18 cellular contexts compared by ENCODE assay signal in genomic region chr1:207312604-207312920, GRCh38. TPM values are rescaled to one million over a fixed set of nuclear protein-coding genes. Genes with fewer than 3 reads are reported as not detected.
DNase-seq lines count a peak whose midpoint lies in the region; ATAC-seq and TF ChIP-seq lines count a peak whose summit lies in the region.
"Had no signal": no experiment of that assay in that cellular context is flagged by ENCODE, and none has a peak within 500 bp of the region (broad histone marks: within the 10 kb centered on the region; RNA-seq: fewer than 3 reads in every experiment).

No MANE protein-coding gene starts in this region.

- H3K9me3 ChIP-seq in left ventricle myocardium inferior (replicated peaks), result no peaks in the 10 kb centered on the region
- no peaks in the 10 kb centered on the region for H3K9me3 ChIP-seq in PC-3 (ENCODE audit: low read length)
- H3K9me3 ChIP-seq in smooth muscle cell (replicated peaks; ENCODE audit: low read depth), result no peaks in the 10 kb centered on the region

- H3K4me3 ChIP-seq in left ventricle myocardium inferior (no peak overlapping the region), PC-3 (ENCODE audit: low read length) (no peak overlapping the region), smooth muscle cell (no peak overlapping the region)

- H2AFZ ChIP-seq in PC-3 (ENCODE audit: low read length) (no peak overlapping the region), smooth muscle cell (ENCODE audit: low read depth) (no peak overlapping the region)

- POLR2A ChIA-PET in PC-3 (lab: Charles Lee; ENCODE audit: unreplicated experiment), result interaction anchor here (0.7 kb wide), 1 partner anchor 291 kb away, joined by 3 read pairs; no protein-coding TSS in a partner anchor

- CTCF ChIA-PET in PC-3 (lab: Charles Lee), result interaction anchor here (0.9 kb wide), 1 partner anchor 9 kb away, joined by 3 read pairs; the partner anchor contains the start of gene CD55

- no peak for ATAC-seq in Right ventricle myocardium superior (ENCODE audit: poor library complexity)
- no peak for ATAC-seq in PC-3
- no peak for ATAC-seq in HG02938 (IDR thresholded peaks at IDR 0.05; ENCODE audit: unreplicated experiment)
- ATAC-seq: HepG2 had no signal

- H3K36me3 ChIP-seq in left ventricle myocardium inferior (no peaks in the 10 kb centered on the region), PC-3 (ENCODE audit: low read depth, low read length) (no peaks in the 10 kb centered on the region), smooth muscle cell (ENCODE audit: low read depth) (no peaks in the 10 kb centered on the region)

- peak overlapping the region; percentile 79 for H3K27ac ChIP-seq in left ventricle myocardium inferior (replicated peaks)
- no peak overlapping the region for H3K27ac ChIP-seq in PC-3 (ENCODE audit: low read length)
- no peak overlapping the region for H3K27ac ChIP-seq in smooth muscle cell (ENCODE audit: low read depth)
- H3K27ac ChIP-seq: C4-2B had no signal

- H3K9me2 ChIP-seq in PC-3 (replicated peaks; ENCODE audit: low read length), result no peaks in the 10 kb centered on the region

- intact Hi-C loops in left ventricle myocardium inferior (cut with micrococcal nuclease) (no loop called here), Right ventricle myocardium superior (cut with DNase I) (no loop called here), PC-3 (cut with micrococcal nuclease) (no loop called here)

- H4K20me1 ChIP-seq in PC-3 (ENCODE audit: low read length) (no peaks in the 10 kb centered on the region), smooth muscle cell (ENCODE audit: low read depth) (no peaks in the 10 kb centered on the region)

- H3K4me2 ChIP-seq in PC-3 (ENCODE audit: low read length) (0 out of 2 replicates have a peak overlapping the region, but pooled peaks have one; percentile 7), smooth muscle cell (peak overlapping the region; percentile 25)

- no peak for DNase-seq in left ventricle myocardium inferior
- no peak for DNase-seq in Right ventricle myocardium superior
- DNase-seq in PC-3, result no peak
- DNase-seq in fibroblast of peridontal ligament (ENCODE audit: extremely low read depth), result peak; percentile 84
- DNase-seq in smooth muscle cell (lab: John Stamatoyannopoulos, UW; ENCODE audit: unreplicated experiment), result no peak
- DNase-seq in NCI-H510A treated with DMSO at 0.1 percent for 48 hours (lab: John Stamatoyannopoulos, UW), result no peak
- DNase-seq in cerebellar nuclear complex (lab: John Stamatoyannopoulos, UW), result no peak
- DNase-seq: 8988T, DMS153, EL, NCI-H1048, NCI-H146, NCI-H2081 treated with DMSO at 0.1 percent for 48 hours, NCI-H526, RPMI8226 had no signal

- BruUV-seq in PC-3 (replicated peaks; lab: Mats Ljungman, UMichigan), result no TSS peak

- no peaks in the 10 kb centered on the region for H3K79me2 ChIP-seq in PC-3 (ENCODE audit: low read length)
- H3K79me2 ChIP-seq in smooth muscle cell (ENCODE audit: low read depth), result no peaks in the 10 kb centered on the region

- TF ChIP-seq CTCF in left ventricle myocardium inferior (IDR thresholded peaks at IDR 0.05; ENCODE audit: borderline replicate concordance), result no peak
- TF ChIP-seq CTCF in PC-3 (conservative IDR thresholded peaks at IDR 0.05; ENCODE audit: low read depth, low read length), result no peak
- TF ChIP-seq CTCF in smooth muscle cell (IDR thresholded peaks at IDR 0.05; ENCODE audit: borderline replicate concordance, insufficient read depth, poor library complexity, severe bottlenecking), result no peak

- H3F3A ChIP-seq in PC-3 (ENCODE audit: low read length, unreplicated experiment) (peaks cover 6% of the 10 kb centered on the region), smooth muscle cell (ENCODE audit: low read depth) (peaks cover 12% of the 10 kb centered on the region)

- H3K9ac ChIP-seq in PC-3 (ENCODE audit: low read length), result no peak overlapping the region
- H3K9ac ChIP-seq in smooth muscle cell (ENCODE audit: low read depth), result no peak overlapping the region

- no peaks in the 10 kb centered on the region for H3K27me3 ChIP-seq in left ventricle myocardium inferior (ENCODE audit: low read depth)
- H3K27me3 ChIP-seq in PC-3 (ENCODE audit: low read length), result no peaks in the 10 kb centered on the region
- H3K27me3 ChIP-seq in smooth muscle cell (ENCODE audit: low read depth), result no peaks in the 10 kb centered on the region

- WGBS in smooth muscle cell (ENCODE audit: low lambda C conversion rate), result 47% methylated on average over 1 of the region's 1 CpG

- peaks cover 49% of the 10 kb centered on the region for H3K4me1 ChIP-seq in left ventricle myocardium inferior
- H3K4me1 ChIP-seq in PC-3 (ENCODE audit: insufficient read depth, low read length), result peaks cover 63% of the 10 kb centered on the region
- H3K4me1 ChIP-seq in smooth muscle cell (ENCODE audit: low read depth), result peaks cover 11% of the 10 kb centered on the region

RNA-seq across cellular contexts. Expression of gene CD55, which starts 8.9 kb away (rescaled TPM):
- total RNA-seq in left ventricle myocardium inferior, result 60.4 TPM
- total RNA-seq in Right ventricle myocardium superior, result 73.6 TPM
- 101 and 108 TPM in 2 replicates for total RNA-seq in PC-3 (2014; rRNA removed)
- 38.9 and 46.5 TPM in 2 replicates for total RNA-seq in smooth muscle cell
- 23.9 and 27.9 TPM in 2 replicates for polyA plus RNA-seq in smooth muscle cell
